Comparison of ENCODE assay signal across 18 cellular contexts in genomic region chr22:44151661-44152060, GRCh38. TPM values are rescaled to one million over a fixed set of nuclear protein-coding genes. Genes with fewer than 3 reads are reported as not detected.
DNase-seq lines count a peak whose midpoint lies in the region; ATAC-seq and TF ChIP-seq lines count a peak whose summit lies in the region.
"Had no signal": no experiment of that assay in that cellular context is flagged by ENCODE, and none has a peak within 500 bp of the region (broad histone marks: within the 10 kb centered on the region; RNA-seq: fewer than 3 reads in every experiment).

No MANE protein-coding gene starts in this region.

- H3F3A ChIP-seq in PC-3 (ENCODE audit: low read length, unreplicated experiment) = no peaks in the 10 kb centered on the region

- no TSS peak for BruUV-seq in PC-3 (replicated peaks; lab: Mats Ljungman, UMichigan)

- no peaks in the 10 kb centered on the region for H3K4me1 Mint-ChIP-seq in activated naive CD4-positive, alpha-beta T cell treated with anti-CD3 and anti-CD28 coated beads for 36 hours (ENCODE audit: low read depth)
- H3K4me1 Mint-ChIP-seq in activated CD4-positive, alpha-beta memory T cell treated with anti-CD3 and anti-CD28 coated beads for 36 hours (ENCODE audit: low read depth) = no peaks in the 10 kb centered on the region
- H3K4me1 Mint-ChIP-seq: activated B cell treated with CpG ODN at 0.5 μM for 24 hours; activated naive CD4-positive, alpha-beta T cell treated with anti-CD3 and anti-CD28 coated beads, Interleukin-2, amount 50 U/mL, for 24 hours; CD8-positive, alpha-beta memory T cell had no signal

- intact Hi-C loops in PC-3 (cut with micrococcal nuclease) = no loop called here
- intact Hi-C loops in activated naive CD4-positive, alpha-beta T cell treated with anti-CD3 and anti-CD28 coated beads for 36 hours (cut with micrococcal nuclease) = no loop called here
- intact Hi-C loops in activated CD4-positive, alpha-beta memory T cell treated with anti-CD3 and anti-CD28 coated beads for 36 hours (cut with micrococcal nuclease) = no loop called here

- H3K4me1 ChIP-seq in PC-3 (ENCODE audit: insufficient read depth, low read length) = no peaks in the 10 kb centered on the region
- H3K4me1 ChIP-seq in osteoblast (ENCODE audit: insufficient read depth, low read length) = peaks cover 14% of the 10 kb centered on the region

- H4K20me1 ChIP-seq in PC-3 (ENCODE audit: low read length) (no peaks in the 10 kb centered on the region), osteoblast (ENCODE audit: insufficient read depth, low read length) (no peaks in the 10 kb centered on the region)

- H3K4me3 ChIP-seq in PC-3 (ENCODE audit: low read length) (no peak overlapping the region), choroid plexus epithelial cell (ENCODE audit: low read depth, low read length) (no peak overlapping the region), osteoblast (ENCODE audit: insufficient read depth, low read length) (no peak overlapping the region), coronary artery (no peak overlapping the region)
- H3K4me3 ChIP-seq: skin epidermis had no signal

- H3K27ac ChIP-seq in PC-3 (ENCODE audit: low read length) = no peak overlapping the region
- no peak overlapping the region for H3K27ac ChIP-seq in osteoblast (ENCODE audit: low read depth, low read length)
- H3K27ac ChIP-seq in coronary artery = no peak overlapping the region
- H3K27ac ChIP-seq: neutrophil, skin epidermis had no signal

- H3K36me3 Mint-ChIP-seq in activated naive CD4-positive, alpha-beta T cell treated with anti-CD3 and anti-CD28 coated beads for 36 hours (ENCODE audit: low read depth) = no peaks in the 10 kb centered on the region
- peaks cover 4% of the 10 kb centered on the region for H3K36me3 Mint-ChIP-seq in activated CD4-positive, alpha-beta memory T cell treated with anti-CD3 and anti-CD28 coated beads for 36 hours
- H3K36me3 Mint-ChIP-seq: activated naive CD4-positive, alpha-beta T cell treated with anti-CD3 and anti-CD28 coated beads, Interleukin-2, amount 50 U/mL, for 24 hours had no signal

- H3K4me3 Mint-ChIP-seq in activated naive CD4-positive, alpha-beta T cell treated with anti-CD3 and anti-CD28 coated beads for 36 hours = no peak overlapping the region
- H3K4me3 Mint-ChIP-seq in activated CD4-positive, alpha-beta memory T cell treated with anti-CD3 and anti-CD28 coated beads for 36 hours = no peak overlapping the region
- H3K4me3 Mint-ChIP-seq: activated B cell treated with CpG ODN at 0.5 μM for 24 hours; activated naive CD4-positive, alpha-beta T cell treated with anti-CD3 and anti-CD28 coated beads, Interleukin-2, amount 50 U/mL, for 24 hours; CD8-positive, alpha-beta memory T cell; H9 had no signal

- POLR2A ChIA-PET in PC-3 (lab: Charles Lee; ENCODE audit: unreplicated experiment) = no interaction called here
- POLR2A ChIA-PET in activated CD4-positive, alpha-beta memory T cell treated with anti-CD3 and anti-CD28 coated beads for 36 hours (lab: Charles Lee) = no interaction called here

- DNase-seq in GM04503 (ENCODE audit: low read depth) = peak; percentile 50
- peak; percentile 29 for DNase-seq in PC-3
- peak; percentile 78 for DNase-seq in choroid plexus epithelial cell (ENCODE audit: low read depth)
- DNase-seq in osteoblast (ENCODE audit: insufficient read length, low spot score, missing footprints) = peak; percentile 95
- no peak for DNase-seq in activated naive CD4-positive, alpha-beta T cell treated with anti-CD3 and anti-CD28 coated beads for 36 hours
- no peak for DNase-seq in activated CD4-positive, alpha-beta memory T cell treated with anti-CD3 and anti-CD28 coated beads for 36 hours
- DNase-seq in activated T-cell treated with anti-CD3 and anti-CD28 coated beads for 4 hours = no peak
- no peak for DNase-seq in coronary artery (ENCODE audit: low spot score)
- DNase-seq: activated B cell treated with CpG ODN at 0.5 μM for 24 hours; CD8-positive, alpha-beta memory T cell; cerebellar nuclear complex; H9; MV-4-11; stimulated activated naive CD8-positive, alpha-beta T cell treated with anti-CD3 and anti-CD28 coated beads, Interleukin-15, Interleukin-2, amounts not matched to agents 100 U/mL and 50 U/mL, for 24 hours had no signal

- no peak overlapping the region for H3K4me2 ChIP-seq in PC-3 (ENCODE audit: low read length)
- H3K4me2 ChIP-seq in osteoblast (ENCODE audit: insufficient read depth, low read length) = peak overlapping the region; percentile 22

- peak; percentile 59; the same call in 1 of the 2 replicates for ATAC-seq in PC-3
- ATAC-seq: stimulated activated naive CD8-positive, alpha-beta T cell treated with anti-CD3 and anti-CD28 coated beads, Interleukin-15, Interleukin-2, amounts not matched to agents 100 U/mL and 50 U/mL, for 24 hours had no signal

- CTCF ChIA-PET in PC-3 (lab: Charles Lee) = no interaction called here
- CTCF ChIA-PET in activated naive CD4-positive, alpha-beta T cell treated with anti-CD3 and anti-CD28 coated beads for 36 hours (lab: Charles Lee) = no interaction called here
- CTCF ChIA-PET in activated CD4-positive, alpha-beta memory T cell treated with anti-CD3 and anti-CD28 coated beads for 36 hours (lab: Charles Lee) = no interaction called here

- no peak for TF ChIP-seq CTCF in PC-3 (conservative IDR thresholded peaks at IDR 0.05; ENCODE audit: low read depth, low read length)
- TF ChIP-seq CTCF in choroid plexus epithelial cell (conservative IDR thresholded peaks at IDR 0.05; ENCODE audit: low read depth, low read length) = no peak
- no peak for TF ChIP-seq CTCF in osteoblast (IDR thresholded peaks at IDR 0.05; ENCODE audit: extremely low read depth, low read depth, low read length)
- TF ChIP-seq CTCF in coronary artery (IDR thresholded peaks at IDR 0.05) = no peak

- H3K27me3 Mint-ChIP-seq in activated naive CD4-positive, alpha-beta T cell treated with anti-CD3 and anti-CD28 coated beads for 36 hours (ENCODE audit: low read depth) = peaks cover 2% of the 10 kb centered on the region
- H3K27me3 Mint-ChIP-seq in activated CD4-positive, alpha-beta memory T cell treated with anti-CD3 and anti-CD28 coated beads for 36 hours = no peaks in the 10 kb centered on the region
- H3K27me3 Mint-ChIP-seq: activated B cell treated with CpG ODN at 0.5 μM for 24 hours; activated naive CD4-positive, alpha-beta T cell treated with anti-CD3 and anti-CD28 coated beads, Interleukin-2, amount 50 U/mL, for 24 hours; CD8-positive, alpha-beta memory T cell had no signal

- H3K27ac Mint-ChIP-seq in activated naive CD4-positive, alpha-beta T cell treated with anti-CD3 and anti-CD28 coated beads for 36 hours = no peak overlapping the region
- no peak overlapping the region for H3K27ac Mint-ChIP-seq in activated CD4-positive, alpha-beta memory T cell treated with anti-CD3 and anti-CD28 coated beads for 36 hours
- H3K27ac Mint-ChIP-seq: activated B cell treated with CpG ODN at 0.5 μM for 24 hours; activated naive CD4-positive, alpha-beta T cell treated with anti-CD3 and anti-CD28 coated beads, Interleukin-2, amount 50 U/mL, for 24 hours; CD8-positive, alpha-beta memory T cell had no signal

- H3K9me3 Mint-ChIP-seq in activated naive CD4-positive, alpha-beta T cell treated with anti-CD3 and anti-CD28 coated beads for 36 hours = no peaks in the 10 kb centered on the region
- no peaks in the 10 kb centered on the region for H3K9me3 Mint-ChIP-seq in activated CD4-positive, alpha-beta memory T cell treated with anti-CD3 and anti-CD28 coated beads for 36 hours
- H3K9me3 Mint-ChIP-seq: activated B cell treated with CpG ODN at 0.5 μM for 24 hours; activated naive CD4-positive, alpha-beta T cell treated with anti-CD3 and anti-CD28 coated beads, Interleukin-2, amount 50 U/mL, for 24 hours; CD8-positive, alpha-beta memory T cell; H9 had no signal

- H3K9me3 ChIP-seq in PC-3 (ENCODE audit: low read length) (no peaks in the 10 kb centered on the region), osteoblast (ENCODE audit: low read depth, low read length) (no peaks in the 10 kb centered on the region)
- H3K9me3 ChIP-seq: neutrophil had no signal

- H3K79me2 ChIP-seq in PC-3 (ENCODE audit: low read length) (no peaks in the 10 kb centered on the region), osteoblast (ENCODE audit: insufficient read depth, low read length) (no peaks in the 10 kb centered on the region)

- H3K36me3 ChIP-seq in PC-3 (ENCODE audit: low read depth, low read length) (no peaks in the 10 kb centered on the region), osteoblast (ENCODE audit: insufficient read depth, low read length) (no peaks in the 10 kb centered on the region)
- H3K36me3 ChIP-seq: neutrophil had no signal

- no peak overlapping the region for H2AFZ ChIP-seq in PC-3 (ENCODE audit: low read length)
- peak overlapping the region; percentile 28 for H2AFZ ChIP-seq in osteoblast (ENCODE audit: low read length)

- no peaks in the 10 kb centered on the region for H3K9me2 ChIP-seq in PC-3 (replicated peaks; ENCODE audit: low read length)

- H3K9ac ChIP-seq in PC-3 (ENCODE audit: low read length) = no peak overlapping the region

- H3K27me3 ChIP-seq in PC-3 (ENCODE audit: low read length) = no peaks in the 10 kb centered on the region
- H3K27me3 ChIP-seq in osteoblast (ENCODE audit: insufficient read depth, low read length) = no peaks in the 10 kb centered on the region
- H3K27me3 ChIP-seq: neutrophil had no signal

RNA-seq across cellular contexts. Expression of gene PARVG, which starts 29.1 kb away (rescaled TPM):
- total RNA-seq in PC-3 (2014; rRNA removed) (not detected in 2 replicates), osteoblast (1.1 and 1.5 TPM in 2 replicates)
- total RNA-seq in activated naive CD4-positive, alpha-beta T cell treated with anti-CD3 and anti-CD28 coated beads for 36 hours = 10 to 100 TPM; 64.6 to 67.8 TPM
- total RNA-seq in activated CD4-positive, alpha-beta memory T cell treated with anti-CD3 and anti-CD28 coated beads for 36 hours = 10 to 100 TPM; 58.5 to 59.5 TPM
- total RNA-seq: lung microvascular endothelial cell had no signal

Comparison
In these comparisons a context has a peak if more than half of its experiments do, and no peak if none do; other contexts are left out.
1. DNase-seq: peak in GM04503 (single experiment), PC-3 (single experiment), choroid plexus epithelial cell (single experiment) and osteoblast (single experiment); none in activated naive CD4-positive, alpha-beta T cell treated with anti-CD3 and anti-CD28 coated beads for 36 hours (single experiment), activated CD4-positive, alpha-beta memory T cell treated with anti-CD3 and anti-CD28 coated beads for 36 hours (single experiment), activated T-cell treated with anti-CD3 and anti-CD28 coated beads for 4 hours (single experiment) and coronary artery (single experiment).
2. RNA of gene PARVG, which starts 29.1 kb away (total RNA-seq): 64.6 to 67.8 TPM in activated naive CD4-positive, alpha-beta T cell treated with anti-CD3 and anti-CD28 coated beads for 36 hours and 58.5 to 59.5 TPM in activated CD4-positive, alpha-beta memory T cell treated with anti-CD3 and anti-CD28 coated beads for 36 hours; 1.1 to 1.5 TPM in osteoblast and not detected in PC-3; every median in the first group is over 10 times any median in the second.